30 cellular contexts compared by ENCODE assay signal in genomic region chr11:8650401-8650990, GRCh38. TPM values are rescaled to one million over a fixed set of nuclear protein-coding genes. Genes with fewer than 3 reads are reported as not detected.
DNase-seq lines count a peak whose midpoint lies in the region; FAIRE-seq and TF ChIP-seq lines count a peak whose summit lies in the region.
"Had no signal": no experiment of that assay in that cellular context is flagged by ENCODE, and none has a peak within 500 bp of the region (broad histone marks: within the 10 kb centered on the region; RNA-seq: fewer than 3 reads in every experiment).

No MANE protein-coding gene starts in this region.

- peaks cover 7% of the 10 kb centered on the region for H3K36me3 Mint-ChIP-seq in chondrocyte (ENCODE audit: low read depth)
- H3K36me3 Mint-ChIP-seq in CD4-positive, alpha-beta memory T cell: peaks cover 41 to 54% of the 10 kb centered on the region in 2 donors
- H3K36me3 Mint-ChIP-seq: natural killer cell treated with Interleukin-12 subunit alpha and Interleukin-12 subunit beta and Interleukin-15 and Interleukin-18, amount 100 ng/mL, for 72 hours; stimulated activated effector memory CD8-positive, alpha-beta T cell treated with anti-CD3 and anti-CD28 coated beads, Interleukin-12 subunit alpha, Interleukin-12 subunit beta, amount 100 ng/mL, for 72 hours; WTC11 had no signal

- peaks cover 7% of the 10 kb centered on the region for H3K4me1 ChIP-seq in mesenchymal stem cell (ENCODE audit: control insufficient read depth, insufficient read depth, low read depth, low read length)
- no peaks in the 10 kb centered on the region for H3K4me1 ChIP-seq in CD4-positive, alpha-beta memory T cell (ENCODE audit: insufficient read depth, low read length)
- H3K4me1 ChIP-seq: gastroesophageal sphincter, upper lobe of right lung had no signal

- no peak overlapping the region for H2AFZ ChIP-seq in mesenchymal stem cell (ENCODE audit: low read depth, low read length)

- no peak overlapping the region for H4K8ac ChIP-seq in mesenchymal stem cell (ENCODE audit: low read length)

- DNase-seq in AG20443 (ENCODE audit: low spot score): peak; percentile 34
- DNase-seq in HS-5 (ENCODE audit: low read depth): peak; percentile 24
- DNase-seq in chondrocyte (ENCODE audit: low spot score): no peak
- peak; percentile 18 for DNase-seq in mesenchymal stem cell
- DNase-seq in CD4-positive, alpha-beta memory T cell: no peak
- DNase-seq in frontal cortex (ENCODE audit: low spot score in 2 of 2): no peak
- no peak for DNase-seq in NCI-H1092 treated with DMSO at 0.1 percent for 48 hours (lab: John Stamatoyannopoulos, UW)
- no peak for DNase-seq in cardiac septum (ENCODE audit: low spot score)
- DNase-seq: anterior cingulate cortex, EL, GOT3, left ventricle myocardium superior, midbrain, NCI-H187, NCI-H2227 treated with DMSO at 0.1 percent for 48 hours, NCI-H774, OCI-M1, retina, substantia nigra, T1000, upper lobe of right lung had no signal

- H2BK5ac ChIP-seq in mesenchymal stem cell (ENCODE audit: low read depth, low read length, poor library complexity, severe bottlenecking): no peak overlapping the region

- 100% methylated on average over 2 of the region's 2 CpGs for WGBS in mesenchymal stem cell

- CTCF ChIA-PET in CD4-positive, alpha-beta memory T cell (lab: Charles Lee; ENCODE audit: partially characterized antibody): no interaction called here

- no peak overlapping the region for H2BK12ac ChIP-seq in mesenchymal stem cell (ENCODE audit: low read length in 2 of 2)

- H2BK15ac ChIP-seq in mesenchymal stem cell (ENCODE audit: low read depth, poor library complexity, severe bottlenecking): no peak overlapping the region

- H3K27ac ChIP-seq in mesenchymal stem cell (ENCODE audit: low read length, poor library complexity, severe bottlenecking): no peak overlapping the region
- H3K27ac ChIP-seq in CD4-positive, alpha-beta memory T cell (ENCODE audit: low read depth, low read length): no peak overlapping the region
- H3K27ac ChIP-seq: gastroesophageal sphincter, upper lobe of right lung had no signal

- no peaks in the 10 kb centered on the region for H3K9me3 Mint-ChIP-seq in chondrocyte (ENCODE audit: low read depth)
- no peaks in the 10 kb centered on the region for H3K9me3 Mint-ChIP-seq in CD4-positive, alpha-beta memory T cell
- H3K9me3 Mint-ChIP-seq: activated naive CD4-positive, alpha-beta T cell treated with anti-CD3 and anti-CD28 coated beads, Interleukin-2, amount 50 U/mL, for 24 hours; natural killer cell treated with Interleukin-12 subunit alpha and Interleukin-12 subunit beta and Interleukin-15 and Interleukin-18, amount 100 ng/mL, for 72 hours; stimulated activated effector memory CD8-positive, alpha-beta T cell treated with anti-CD3 and anti-CD28 coated beads, Interleukin-12 subunit alpha, Interleukin-12 subunit beta, amount 100 ng/mL, for 72 hours; WTC11 had no signal

- peaks cover 17 to 29% of the 10 kb centered on the region in 2 experiments for H3K36me3 ChIP-seq in mesenchymal stem cell (ENCODE audit: control insufficient read depth in 1 of 2, insufficient read depth in 2 of 2, low read depth in 1 of 2, low read length in 2 of 2)
- peaks cover 19% of the 10 kb centered on the region for H3K36me3 ChIP-seq in CD4-positive, alpha-beta memory T cell (ENCODE audit: insufficient read depth, low read length)

- POLR2A ChIA-PET in CD4-positive, alpha-beta memory T cell (lab: Charles Lee; ENCODE audit: partially characterized antibody): no interaction called here

- H3K23ac ChIP-seq in mesenchymal stem cell (ENCODE audit: low read length in 2 of 2): no peak overlapping the region

- H3K79me1 ChIP-seq in mesenchymal stem cell (replicated peaks; ENCODE audit: low read length, poor library complexity, severe bottlenecking): no peaks in the 10 kb centered on the region

- H3K4me1 Mint-ChIP-seq in chondrocyte (ENCODE audit: low read depth): peaks cover 12% of the 10 kb centered on the region
- H3K4me1 Mint-ChIP-seq in CD4-positive, alpha-beta memory T cell: no peaks in the 10 kb centered on the region
- H3K4me1 Mint-ChIP-seq: activated naive CD4-positive, alpha-beta T cell treated with anti-CD3 and anti-CD28 coated beads, Interleukin-2, amount 50 U/mL, for 24 hours; CD14-positive monocyte; stimulated activated effector memory CD8-positive, alpha-beta T cell treated with anti-CD3 and anti-CD28 coated beads, Interleukin-12 subunit alpha, Interleukin-12 subunit beta, amount 100 ng/mL, for 72 hours; WTC11 had no signal

- H2AK5ac ChIP-seq in mesenchymal stem cell (ENCODE audit: low read length, severe bottlenecking): no peak overlapping the region

- no peaks in the 10 kb centered on the region for H3K9me3 ChIP-seq in mesenchymal stem cell (ENCODE audit: control insufficient read depth, low read length)
- no peaks in the 10 kb centered on the region for H3K9me3 ChIP-seq in CD4-positive, alpha-beta memory T cell (ENCODE audit: control insufficient read depth in 1 of 2, low read length in 2 of 2)
- H3K9me3 ChIP-seq: gastroesophageal sphincter, upper lobe of right lung had no signal

- H3K4me3 ChIP-seq in mesenchymal stem cell (ENCODE audit: insufficient read depth in 1 of 2, low read depth in 1 of 2, low read length in 2 of 2): no peak overlapping the region
- no peak overlapping the region for H3K4me3 ChIP-seq in CD4-positive, alpha-beta memory T cell (ENCODE audit: low read length in 2 of 2)
- H3K4me3 ChIP-seq: gastroesophageal sphincter, upper lobe of right lung had no signal

- no peak overlapping the region for H3K18ac ChIP-seq in mesenchymal stem cell (ENCODE audit: low read depth in 1 of 2, low read length in 2 of 2)

- TF ChIP-seq CTCF in chondrocyte (IDR thresholded peaks at IDR 0.05): no peak

- no peak for FAIRE-seq in frontal cortex (lab: Jason Lieb, UNC)
- FAIRE-seq: D721Med, endothelial cell of umbilical vein, islet of Langerhans had no signal

- no peak overlapping the region for H3K4me2 ChIP-seq in mesenchymal stem cell (ENCODE audit: low read length, poor library complexity, severe bottlenecking)

- H3K14ac ChIP-seq in mesenchymal stem cell (ENCODE audit: low read length in 2 of 2): no peak overlapping the region

- no peak overlapping the region for H3K4me3 Mint-ChIP-seq in chondrocyte (ENCODE audit: unreplicated experiment)
- H3K4me3 Mint-ChIP-seq in CD4-positive, alpha-beta memory T cell: no peak overlapping the region
- H3K4me3 Mint-ChIP-seq: activated naive CD4-positive, alpha-beta T cell treated with anti-CD3 and anti-CD28 coated beads, Interleukin-2, amount 50 U/mL, for 24 hours; natural killer cell treated with Interleukin-12 subunit alpha and Interleukin-12 subunit beta and Interleukin-15 and Interleukin-18, amount 100 ng/mL, for 72 hours; stimulated activated effector memory CD8-positive, alpha-beta T cell treated with anti-CD3 and anti-CD28 coated beads, Interleukin-12 subunit alpha, Interleukin-12 subunit beta, amount 100 ng/mL, for 72 hours; WTC11 had no signal

- no peak overlapping the region for H2BK120ac ChIP-seq in mesenchymal stem cell (ENCODE audit: low read depth, low read length)

- no peak overlapping the region for H3K9ac ChIP-seq in mesenchymal stem cell (ENCODE audit: low read length)

- H3K27me3 ChIP-seq in mesenchymal stem cell (ENCODE audit: control insufficient read depth in 1 of 2, insufficient read depth in 1 of 2, low read length in 2 of 2): no peaks in the 10 kb centered on the region
- no peaks in the 10 kb centered on the region for H3K27me3 ChIP-seq in CD4-positive, alpha-beta memory T cell (ENCODE audit: insufficient read depth, low read length)
- H3K27me3 ChIP-seq: gastroesophageal sphincter, upper lobe of right lung had no signal

- no peak overlapping the region for H4K91ac ChIP-seq in mesenchymal stem cell (ENCODE audit: low read length)

- H3K4ac ChIP-seq in mesenchymal stem cell (ENCODE audit: low read depth in 1 of 2, low read length in 2 of 2): no peak overlapping the region

- intact Hi-C loops in CD4-positive, alpha-beta memory T cell (cut with micrococcal nuclease): no loop called here
- intact Hi-C loops in cardiac septum (cut with DNase I): no loop called here

- peak overlapping the region; percentile 59 for H3K27ac Mint-ChIP-seq in chondrocyte (ENCODE audit: unreplicated experiment)
- peak overlapping the region in 1 of 7 donors; percentile 42 for H3K27ac Mint-ChIP-seq in CD4-positive, alpha-beta memory T cell
- H3K27ac Mint-ChIP-seq: activated naive CD4-positive, alpha-beta T cell treated with anti-CD3 and anti-CD28 coated beads, Interleukin-2, amount 50 U/mL, for 24 hours; natural killer cell treated with Interleukin-12 subunit alpha and Interleukin-12 subunit beta and Interleukin-15 and Interleukin-18, amount 100 ng/mL, for 72 hours; stimulated activated effector memory CD8-positive, alpha-beta T cell treated with anti-CD3 and anti-CD28 coated beads, Interleukin-12 subunit alpha, Interleukin-12 subunit beta, amount 100 ng/mL, for 72 hours; WTC11 had no signal

- H3K27me3 Mint-ChIP-seq in chondrocyte (ENCODE audit: low read depth): no peaks in the 10 kb centered on the region
- H3K27me3 Mint-ChIP-seq in CD4-positive, alpha-beta memory T cell: no peaks in the 10 kb centered on the region
- H3K27me3 Mint-ChIP-seq: activated naive CD4-positive, alpha-beta T cell treated with anti-CD3 and anti-CD28 coated beads, Interleukin-2, amount 50 U/mL, for 24 hours; natural killer cell treated with Interleukin-12 subunit alpha and Interleukin-12 subunit beta and Interleukin-15 and Interleukin-18, amount 100 ng/mL, for 72 hours had no signal

RNA-seq across cellular contexts. Expression of gene TRIM66, which starts 32.0 kb away (rescaled TPM):
- total RNA-seq in chondrocyte (5.3 to 7.2 TPM (median 5.9 TPM) in 3 replicates), frontal cortex (2.9 TPM), cardiac septum (3.0 TPM)
- 1.8 TPM for polyA plus RNA-seq in mesenchymal stem cell (2013, experiment 1 of 2)
- polyA plus RNA-seq in mesenchymal stem cell (2013, experiment 2 of 2): 1.9 TPM
- 10 to 100 TPM; 25.0 to 31.3 TPM for total RNA-seq in CD4-positive, alpha-beta memory T cell
- polyA plus RNA-seq in CD4-positive, alpha-beta memory T cell: under 1 TPM in 1 of 2 donors, not detected in 1; 0.67 TPM

RNA-seq across cellular contexts. Expression of gene RPL27A, which starts 32.1 kb away (rescaled TPM):
- 546 to 709 TPM (median 571 TPM) in 3 replicates for total RNA-seq in chondrocyte
- polyA plus RNA-seq in mesenchymal stem cell (2013, experiment 1 of 2): 1,998 TPM
- 1,912 TPM for polyA plus RNA-seq in mesenchymal stem cell (2013, experiment 2 of 2)
- total RNA-seq in CD4-positive, alpha-beta memory T cell: 1,000 to 10,000 TPM; 1,456 to 1,504 TPM
- 1,000 to 10,000 TPM; 3,607 to 3,736 TPM for polyA plus RNA-seq in CD4-positive, alpha-beta memory T cell
- 667 TPM for total RNA-seq in frontal cortex
- total RNA-seq in cardiac septum: 462 TPM

RNA-seq across cellular contexts. Expression of gene STK33, which starts 56.5 kb away (rescaled TPM):
- 3.0 to 4.5 TPM (median 3.4 TPM) in 3 replicates for total RNA-seq in chondrocyte
- polyA plus RNA-seq in mesenchymal stem cell (2013, experiment 1 of 2): 1.9 TPM
- 1.0 TPM for polyA plus RNA-seq in mesenchymal stem cell (2013, experiment 2 of 2)
- not detected for total RNA-seq in CD4-positive, alpha-beta memory T cell
- not detected for polyA plus RNA-seq in CD4-positive, alpha-beta memory T cell
- total RNA-seq in frontal cortex: 7.3 TPM
- total RNA-seq in cardiac septum: 24.8 TPM
- polyA plus RNA-seq: CD14-positive monocyte had no signal

Comparison
In these comparisons a context has a peak if more than half of its experiments do, and no peak if none do; other contexts are left out.
1. DNase-seq: peak in AG20443 (single experiment), HS-5 (single experiment) and mesenchymal stem cell (single experiment); none in chondrocyte (single experiment), CD4-positive, alpha-beta memory T cell (0 of 5), frontal cortex (0 of 2), NCI-H1092 treated with DMSO at 0.1 percent for 48 hours (single experiment) and cardiac septum (single experiment).